ENCODE assay signal across 11 cellular contexts in the genomic region with DNA sequence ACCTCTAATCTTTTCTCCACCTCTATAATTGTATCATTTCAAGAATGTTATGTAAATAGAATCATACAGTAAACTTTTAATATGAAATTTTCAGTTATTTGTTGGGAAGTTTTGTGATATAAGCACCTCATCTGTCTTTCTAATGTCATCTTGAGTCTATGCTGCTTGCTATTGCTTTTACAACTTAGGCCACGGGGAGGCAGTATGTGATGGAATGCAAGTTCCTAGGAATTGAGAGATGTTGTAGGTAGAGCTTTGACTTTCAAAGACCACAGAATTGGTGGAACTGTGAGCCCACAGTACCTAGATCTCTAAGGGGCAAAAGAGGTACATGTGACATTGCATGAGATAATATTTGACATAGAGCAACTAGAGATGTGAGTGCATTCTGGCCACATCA.
DNase-seq lines count a peak whose midpoint lies in the region; ATAC-seq and TF ChIP-seq lines count a peak whose summit lies in the region.
"Had no signal": no experiment of that assay in that cellular context is flagged by ENCODE, and none has a peak within 500 bp of the region (broad histone marks: within the 10 kb centered on the region; RNA-seq: fewer than 3 reads in every experiment).

No MANE protein-coding gene starts in this region.

- H3K27ac ChIP-seq in left ventricle myocardium inferior (replicated peaks) (no peak overlapping the region), thyroid gland (no peak overlapping the region)
- H3K27ac ChIP-seq: esophagus muscularis mucosa had no signal

- 9 to 30% methylated on average over 1 of the region's 1 CpG for WGBS in thyroid gland, 2 donors

- H3K4me1 ChIP-seq in left ventricle myocardium inferior (peaks cover 3% of the 10 kb centered on the region), thyroid gland (no peaks in the 10 kb centered on the region)
- H3K4me1 ChIP-seq: esophagus muscularis mucosa, HAP-1 had no signal

- H3K9me3 ChIP-seq in left ventricle myocardium inferior (replicated peaks) = no peaks in the 10 kb centered on the region
- H3K9me3 ChIP-seq in thyroid gland = no peaks in the 10 kb centered on the region
- H3K9me3 ChIP-seq: esophagus muscularis mucosa, HAP-1 had no signal

- H3K27me3 Mint-ChIP-seq in activated T-cell treated with anti-CD3 and anti-CD28 coated beads, Interleukin-2, amount 50 U/mL, for 4 hours (ENCODE audit: low read depth) = no peaks in the 10 kb centered on the region

- TF ChIP-seq CTCF in left ventricle myocardium inferior (IDR thresholded peaks at IDR 0.05; ENCODE audit: borderline replicate concordance) (peak; percentile 20), epithelial cell of proximal tubule (conservative IDR thresholded peaks at IDR 0.05; ENCODE audit: low read depth, low read length) (peak; percentile 50), thyroid gland (IDR thresholded peaks at IDR 0.05) (no peak)

- H3K27me3 ChIP-seq in left ventricle myocardium inferior (ENCODE audit: low read depth) (no peaks in the 10 kb centered on the region), thyroid gland (no peaks in the 10 kb centered on the region), H7 (ENCODE audit: control insufficient read depth, insufficient read depth, low read length) (no peaks in the 10 kb centered on the region)
- H3K27me3 ChIP-seq: esophagus muscularis mucosa had no signal

- H3K4me3 ChIP-seq in left ventricle myocardium inferior (no peak overlapping the region), epithelial cell of proximal tubule (ENCODE audit: low read depth, low read length) (no peak overlapping the region), thyroid gland (replicated peaks in 1 of 3) (no peak overlapping the region), H7 (ENCODE audit: insufficient read depth, low read depth, low read length) (no peak overlapping the region)
- H3K4me3 ChIP-seq: esophagus muscularis mucosa, HAP-1 had no signal

- H3K9me3 Mint-ChIP-seq in activated T-cell treated with anti-CD3 and anti-CD28 coated beads, Interleukin-2, amount 50 U/mL, for 4 hours = no peaks in the 10 kb centered on the region

- H3K36me3 ChIP-seq in left ventricle myocardium inferior (no peaks in the 10 kb centered on the region), thyroid gland (no peaks in the 10 kb centered on the region), H7 (replicated peaks; ENCODE audit: control insufficient read depth, insufficient read depth, low read length) (no peaks in the 10 kb centered on the region)
- H3K36me3 ChIP-seq: esophagus muscularis mucosa, HAP-1 had no signal

- no peak for ATAC-seq in Right ventricle myocardium inferior
- ATAC-seq in activated T-cell treated with anti-CD3 and anti-CD28 coated beads, Interleukin-2, amount 50 U/mL, for 4 hours = no peak

- no peak overlapping the region for H3K4me3 Mint-ChIP-seq in activated T-cell treated with anti-CD3 and anti-CD28 coated beads, Interleukin-2, amount 50 U/mL, for 4 hours

- no peaks in the 10 kb centered on the region for H3K4me1 Mint-ChIP-seq in activated T-cell treated with anti-CD3 and anti-CD28 coated beads, Interleukin-2, amount 50 U/mL, for 4 hours (ENCODE audit: low read depth)

- intact Hi-C loops in left ventricle myocardium inferior (cut with micrococcal nuclease) (no loop called here), Right ventricle myocardium inferior (cut with DNase I) (no loop called here), thyroid gland (cut with DNase I) (no loop called here)

- DNase-seq in left ventricle myocardium inferior = no peak
- DNase-seq in Right ventricle myocardium inferior (ENCODE audit: missing footprints) = no peak
- DNase-seq in NAMALWA (ENCODE audit: low spot score) = peak; percentile 45
- no peak for DNase-seq in epithelial cell of proximal tubule (ENCODE audit: low read depth)
- DNase-seq in activated T-cell treated with anti-CD3 and anti-CD28 coated beads, Interleukin-2, amount 50 U/mL, for 4 hours = no peak
- no peak for DNase-seq in NCI-H345 (lab: John Stamatoyannopoulos, UW)
- no peak for DNase-seq in thyroid gland
- no peak for DNase-seq in H7
- DNase-seq: NCI-H2029 treated with DMSO at 0.1 percent for 48 hours had no signal

- no peak for TF ChIP-seq POLR2A in thyroid gland (IDR thresholded peaks at IDR 0.05)

- no peaks in the 10 kb centered on the region for H3K36me3 Mint-ChIP-seq in activated T-cell treated with anti-CD3 and anti-CD28 coated beads, Interleukin-2, amount 50 U/mL, for 4 hours (ENCODE audit: insufficient read depth)

Comparison
In these comparisons a context has a peak if more than half of its experiments do, and no peak if none do; other contexts are left out.
1. CTCF ChIP-seq: peak in left ventricle myocardium inferior (single experiment) and epithelial cell of proximal tubule (single experiment); none in thyroid gland (0 of 6).